8 cellular contexts compared by ENCODE assay signal in the genomic region with DNA sequence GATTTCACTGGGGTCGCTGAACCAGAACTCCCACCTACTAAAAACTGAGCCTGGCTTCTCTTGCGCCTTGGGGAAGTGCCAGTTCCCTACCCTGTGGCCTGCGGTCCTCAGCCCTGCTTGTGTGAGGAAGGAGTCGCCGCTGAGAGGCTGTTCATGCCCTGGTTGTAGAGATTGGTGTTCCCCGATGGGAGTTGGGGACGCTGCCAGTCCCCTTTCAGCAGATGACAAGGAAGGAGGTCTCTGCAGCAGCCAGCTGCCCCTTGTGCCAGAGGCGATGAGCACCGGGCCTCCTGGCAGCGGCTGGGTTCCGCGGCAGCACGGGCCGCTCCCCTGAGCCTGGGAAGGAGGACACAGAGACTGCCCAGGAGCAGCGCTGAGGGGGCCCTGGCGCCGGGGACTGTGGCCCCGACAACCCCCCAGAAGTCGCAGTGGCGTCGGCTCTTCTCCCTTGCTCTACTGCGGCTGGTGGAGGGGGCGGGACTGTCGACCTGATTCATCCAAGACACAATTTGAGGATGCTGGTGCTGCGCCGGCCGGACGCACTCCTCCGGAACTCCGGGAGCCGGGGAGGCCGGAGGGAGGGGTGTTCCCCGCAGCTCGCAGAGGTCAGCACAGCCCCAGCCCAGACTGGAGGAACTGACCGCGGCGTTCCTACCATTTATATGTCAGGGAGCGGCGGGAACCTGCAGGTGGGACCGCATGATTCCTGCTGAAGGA. TPM values are rescaled to one million over a fixed set of nuclear protein-coding genes. Genes with fewer than 3 reads are reported as not detected.
DNase-seq lines count a peak whose midpoint lies in the region; ATAC-seq and TF ChIP-seq lines count a peak whose summit lies in the region.

No MANE protein-coding gene starts in this region.

- H3K27ac Mint-ChIP-seq in activated naive CD8-positive, alpha-beta T cell treated with anti-CD3 and anti-CD28 coated beads for 36 hours = peak overlapping the region; percentile 86

- TF ChIP-seq CTCF in right atrium auricular region (IDR thresholded peaks at IDR 0.05) = no peak

- peak; percentile 30 for DNase-seq in Daoy (ENCODE audit: low read depth)
- peak; percentile 50 for DNase-seq in activated naive CD8-positive, alpha-beta T cell treated with anti-CD3 and anti-CD28 coated beads for 36 hours
- DNase-seq in right atrium auricular region (ENCODE audit: low spot score) = peak; percentile 82
- DNase-seq in stimulated activated CD8-positive, alpha-beta memory T cell treated with anti-CD3 and anti-CD28 coated beads, Interleukin-4, amount 100 ng/mL, for 48 hours = peak; percentile 64
- no peak for DNase-seq in RPMI8226
- DNase-seq in GM19238 (ENCODE audit: insufficient read length, low spot score) = no peak
- DNase-seq in NCI-H510A treated with DMSO at 0.1 percent for 48 hours (lab: John Stamatoyannopoulos, UW) = no peak

- H3K4me3 Mint-ChIP-seq in activated naive CD8-positive, alpha-beta T cell treated with anti-CD3 and anti-CD28 coated beads for 36 hours = peak overlapping the region; percentile 60

- peaks cover 57% of the 10 kb centered on the region for H3K4me1 Mint-ChIP-seq in activated naive CD8-positive, alpha-beta T cell treated with anti-CD3 and anti-CD28 coated beads for 36 hours

- H3K27ac ChIP-seq in right atrium auricular region = peak overlapping the region; percentile 86 to 87

- no peaks in the 10 kb centered on the region for H3K27me3 ChIP-seq in right atrium auricular region

- no peaks in the 10 kb centered on the region for H3K36me3 ChIP-seq in right atrium auricular region

- no peaks in the 10 kb centered on the region for H3K36me3 Mint-ChIP-seq in activated naive CD8-positive, alpha-beta T cell treated with anti-CD3 and anti-CD28 coated beads for 36 hours

- peak overlapping the region; percentile 14 to 48 for H3K4me3 ChIP-seq in right atrium auricular region

- no peaks in the 10 kb centered on the region for H3K9me3 Mint-ChIP-seq in activated naive CD8-positive, alpha-beta T cell treated with anti-CD3 and anti-CD28 coated beads for 36 hours

- no peaks in the 10 kb centered on the region for H3K9me3 ChIP-seq in right atrium auricular region

- H3K4me1 ChIP-seq in right atrium auricular region = peaks cover 0 to 67% of the 10 kb centered on the region in 2 donors

- H3K27me3 Mint-ChIP-seq in activated naive CD8-positive, alpha-beta T cell treated with anti-CD3 and anti-CD28 coated beads for 36 hours = no peaks in the 10 kb centered on the region

- peak; percentile 8 for ATAC-seq in HG03342 (IDR thresholded peaks at IDR 0.05; ENCODE audit: unreplicated experiment)

RNA-seq across cellular contexts. Expression of a gene that starts 12.0 kb away (rescaled TPM):
- not detected in 2 replicates for total RNA-seq in Daoy (2014; rRNA removed; shearing (Covaris generic))
- total RNA-seq in activated naive CD8-positive, alpha-beta T cell treated with anti-CD3 and anti-CD28 coated beads for 36 hours = not detected
- 10 to 100 TPM in 1 of 2 donors, 1 to 10 TPM in 1; 2.0 to 11.3 TPM for total RNA-seq in right atrium auricular region

RNA-seq across cellular contexts. Expression of a gene that starts 12.0 kb away (rescaled TPM):
- not detected in 2 replicates for total RNA-seq in Daoy (2014; rRNA removed; shearing (Covaris generic))
- not detected for total RNA-seq in activated naive CD8-positive, alpha-beta T cell treated with anti-CD3 and anti-CD28 coated beads for 36 hours
- total RNA-seq in right atrium auricular region = 1 to 10 TPM in 1 of 2 donors, under 1 TPM in 1; 0.63 to 4.8 TPM

RNA-seq across cellular contexts. Expression of a gene that starts 41.7 kb away (rescaled TPM):
- 0.11 TPM in 1 of 2 replicates, not detected in the other for total RNA-seq in Daoy (2014; rRNA removed; shearing (Covaris generic))
- total RNA-seq in activated naive CD8-positive, alpha-beta T cell treated with anti-CD3 and anti-CD28 coated beads for 36 hours = 1 to 10 TPM; 3.6 to 3.8 TPM
- 10 to 100 TPM in 1 of 2 donors, 1 to 10 TPM in 1; 9.6 to 33.6 TPM for total RNA-seq in right atrium auricular region

Comparison
In these comparisons a context has a peak if more than half of its experiments do, and no peak if none do; other contexts are left out.
1. DNase-seq: peak in Daoy (single experiment), activated naive CD8-positive, alpha-beta T cell treated with anti-CD3 and anti-CD28 coated beads for 36 hours (single experiment), right atrium auricular region (single experiment) and stimulated activated CD8-positive, alpha-beta memory T cell treated with anti-CD3 and anti-CD28 coated beads, Interleukin-4, amount 100 ng/mL, for 48 hours (single experiment); none in RPMI8226 (single experiment), GM19238 (single experiment) and NCI-H510A treated with DMSO at 0.1 percent for 48 hours (single experiment).